Comparison of ENCODE assay signal across 24 cellular contexts in the genomic region with DNA sequence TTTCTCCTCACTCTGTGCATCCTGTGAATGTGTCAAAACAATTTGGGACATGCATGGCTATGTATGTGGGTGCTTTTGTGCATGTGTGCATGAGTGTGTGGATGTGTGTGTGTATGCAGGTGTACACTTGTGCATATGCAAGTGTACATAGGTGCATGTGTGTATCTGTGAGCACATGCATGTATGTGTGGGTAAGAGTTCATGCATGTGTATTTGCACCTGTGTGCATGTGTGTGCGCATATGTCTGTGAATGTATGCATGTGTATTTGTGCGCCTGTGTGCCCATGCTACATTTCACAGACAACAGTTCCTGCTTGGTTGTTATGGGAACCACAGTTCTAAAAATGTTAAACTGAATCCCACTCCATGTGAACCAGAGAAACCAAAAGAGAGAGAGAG. TPM values are rescaled to one million over a fixed set of nuclear protein-coding genes. Genes with fewer than 3 reads are reported as not detected.
DNase-seq lines count a peak whose midpoint lies in the region; ATAC-seq, FAIRE-seq and TF ChIP-seq lines count a peak whose summit lies in the region.
"Had no signal": no experiment of that assay in that cellular context is flagged by ENCODE, and none has a peak within 500 bp of the region (broad histone marks: within the 10 kb centered on the region; RNA-seq: fewer than 3 reads in every experiment).

No MANE protein-coding gene starts in this region.

- H3K27me3 Mint-ChIP-seq in activated naive CD4-positive, alpha-beta T cell treated with anti-CD3 and anti-CD28 coated beads, Interleukin-2, amount 50 U/mL, for 24 hours = peaks cover 9% of the 10 kb centered on the region
- peaks cover 23% of the 10 kb centered on the region for H3K27me3 Mint-ChIP-seq in activated naive CD4-positive, alpha-beta T cell treated with anti-CD3 and anti-CD28 coated beads for 36 hours (ENCODE audit: low read depth)
- peaks cover 16 to 25% of the 10 kb centered on the region in 2 donors for H3K27me3 Mint-ChIP-seq in T-cell

- intact Hi-C loops in activated naive CD4-positive, alpha-beta T cell treated with anti-CD3 and anti-CD28 coated beads for 36 hours (cut with micrococcal nuclease) = loop anchor here (10.0 kb wide), 1 partner anchor 1549 kb away; the partner anchor contains the start of gene HK2

- CTCF ChIA-PET in activated naive CD4-positive, alpha-beta T cell treated with anti-CD3 and anti-CD28 coated beads for 36 hours (lab: Charles Lee) = interaction anchor here (1.1 kb wide), 1 partner anchor 18 kb away, joined by 3 read pairs; no protein-coding TSS in a partner anchor
- CTCF ChIA-PET in T-cell (lab: Charles Lee) = no interaction called here

- H3K4me1 Mint-ChIP-seq in activated naive CD4-positive, alpha-beta T cell treated with anti-CD3 and anti-CD28 coated beads, Interleukin-2, amount 50 U/mL, for 24 hours = peaks cover 27% of the 10 kb centered on the region
- H3K4me1 Mint-ChIP-seq in activated naive CD4-positive, alpha-beta T cell treated with anti-CD3 and anti-CD28 coated beads for 36 hours (ENCODE audit: low read depth) = peaks cover 12% of the 10 kb centered on the region
- peaks cover 15 to 31% (median 26%) of the 10 kb centered on the region in 3 donors for H3K4me1 Mint-ChIP-seq in T-cell

- no peaks in the 10 kb centered on the region for H3K36me3 Mint-ChIP-seq in activated naive CD4-positive, alpha-beta T cell treated with anti-CD3 and anti-CD28 coated beads, Interleukin-2, amount 50 U/mL, for 24 hours
- H3K36me3 Mint-ChIP-seq in activated naive CD4-positive, alpha-beta T cell treated with anti-CD3 and anti-CD28 coated beads for 36 hours (ENCODE audit: low read depth) = no peaks in the 10 kb centered on the region
- no peaks in the 10 kb centered on the region for H3K36me3 Mint-ChIP-seq in T-cell
- H3K36me3 Mint-ChIP-seq: mesothelial cell of epicardium had no signal

- ATAC-seq in T-cell (replicated peaks in 1 of 4) (no peak), HG02571 (IDR thresholded peaks at IDR 0.05; ENCODE audit: unreplicated experiment) (no peak)

- peak overlapping the region; percentile 79 for H3K4me3 Mint-ChIP-seq in activated naive CD4-positive, alpha-beta T cell treated with anti-CD3 and anti-CD28 coated beads, Interleukin-2, amount 50 U/mL, for 24 hours
- no peak overlapping the region for H3K4me3 Mint-ChIP-seq in activated naive CD4-positive, alpha-beta T cell treated with anti-CD3 and anti-CD28 coated beads for 36 hours
- peak overlapping the region in 2 of 3 donors; percentile 66 to 76 for H3K4me3 Mint-ChIP-seq in T-cell
- H3K4me3 Mint-ChIP-seq: activated CD4-positive, alpha-beta memory T cell treated with anti-CD3 and anti-CD28 coated beads, Interleukin-2, amount 10 ng/mL, durations not matched to agents 7 days and 5 days had no signal

- no peak overlapping the region for H3K27ac Mint-ChIP-seq in activated naive CD4-positive, alpha-beta T cell treated with anti-CD3 and anti-CD28 coated beads, Interleukin-2, amount 50 U/mL, for 24 hours
- no peak overlapping the region for H3K27ac Mint-ChIP-seq in activated naive CD4-positive, alpha-beta T cell treated with anti-CD3 and anti-CD28 coated beads for 36 hours
- no peak overlapping the region for H3K27ac Mint-ChIP-seq in T-cell
- H3K27ac Mint-ChIP-seq: activated CD4-positive, alpha-beta memory T cell treated with anti-CD3 and anti-CD28 coated beads, Interleukin-2, amount 10 ng/mL, durations not matched to agents 7 days and 5 days; mesothelial cell of epicardium; T-helper 1 cell treated with Interleukin-12 subunit alpha and Interleukin-12 subunit beta and Interleukin-4 antibody, amounts not matched to agents 30 μg/mL and 1 μg/mL, for 36 hours had no signal

- no peak for TF ChIP-seq POLR2A in GM12892 (IDR thresholded peaks at IDR 0.05; ENCODE audit: low read depth, low read length)

- no peak for FAIRE-seq in GM12892 (lab: Jason Lieb, UNC)
- FAIRE-seq: urothelium cell line had no signal

- no peak for DNase-seq in activated naive CD4-positive, alpha-beta T cell treated with anti-CD3 and anti-CD28 coated beads for 36 hours
- no peak for DNase-seq in T-cell
- DNase-seq in islet precursor cell = peak; percentile 23
- no peak for DNase-seq in AG08396 (ENCODE audit: low spot score)
- DNase-seq in GM12892 (ENCODE audit: insufficient read length) = no peak
- no peak for DNase-seq in mucosa of gallbladder (ENCODE audit: low spot score)
- DNase-seq: activated CD4-positive, alpha-beta memory T cell treated with anti-CD3 and anti-CD28 coated beads, Interleukin-2, amount 10 ng/mL, durations not matched to agents 7 days and 5 days; activated T-cell treated with anti-CD3 and anti-CD28 coated beads, Interleukin-2, amount 50 U/mL, for 1 hour; adrenal gland; DMS79 treated with DMSO at 0.1 percent for 48 hours; GOT3; KBM-7; NCI-H1930; NCI-H345; stimulated activated CD8-positive, alpha-beta memory T cell treated with anti-CD3 and anti-CD28 coated beads, Interleukin-4, amount 100 ng/mL, for 48 hours; WERI-Rb-1 had no signal

- POLR2A ChIA-PET in T-cell (lab: Charles Lee) = no interaction called here

- H3K9me3 Mint-ChIP-seq in activated naive CD4-positive, alpha-beta T cell treated with anti-CD3 and anti-CD28 coated beads, Interleukin-2, amount 50 U/mL, for 24 hours = no peaks in the 10 kb centered on the region
- H3K9me3 Mint-ChIP-seq in activated naive CD4-positive, alpha-beta T cell treated with anti-CD3 and anti-CD28 coated beads for 36 hours = no peaks in the 10 kb centered on the region
- no peaks in the 10 kb centered on the region for H3K9me3 Mint-ChIP-seq in T-cell
- H3K9me3 Mint-ChIP-seq: activated CD4-positive, alpha-beta memory T cell treated with anti-CD3 and anti-CD28 coated beads, Interleukin-2, amount 10 ng/mL, durations not matched to agents 7 days and 5 days; mesothelial cell of epicardium; T-helper 1 cell treated with Interleukin-12 subunit alpha and Interleukin-12 subunit beta and Interleukin-4 antibody, amounts not matched to agents 30 μg/mL and 1 μg/mL, for 36 hours had no signal

RNA-seq across cellular contexts. Expression of gene FBXO41, which starts 1.9 kb away (rescaled TPM):
- 10 to 100 TPM; 11.0 to 11.8 TPM for total RNA-seq in activated naive CD4-positive, alpha-beta T cell treated with anti-CD3 and anti-CD28 coated beads for 36 hours
- 10 to 100 TPM; 17.6 to 23.7 (median 19.6) TPM for total RNA-seq in T-cell
- polyA plus RNA-seq in GM12892 (2012; ENCODE audit: missing spikeins) = 17.7 TPM
- 8.5 TPM for total RNA-seq in mucosa of gallbladder

RNA-seq across cellular contexts. Expression of gene EGR4, which starts 7.2 kb away (rescaled TPM):
- under 1 TPM; 0.07 to 0.12 TPM for total RNA-seq in activated naive CD4-positive, alpha-beta T cell treated with anti-CD3 and anti-CD28 coated beads for 36 hours
- total RNA-seq in T-cell (under 1 TPM in 4 of 5 donors, not detected in 1; 0.09 to 0.35 (median 0.19) TPM), mucosa of gallbladder (not detected)
- polyA plus RNA-seq in GM12892 (2012; ENCODE audit: missing spikeins) = not detected
- total RNA-seq: activated CD4-positive, alpha-beta memory T cell treated with anti-CD3 and anti-CD28 coated beads, Interleukin-2, amount 10 ng/mL, durations not matched to agents 7 days and 5 days; breast epithelium; renal cortical epithelial cell; subcutaneous adipose tissue had no signal

RNA-seq across cellular contexts. Expression of gene CCT7, which starts 52.0 kb away (rescaled TPM):
- total RNA-seq in activated naive CD4-positive, alpha-beta T cell treated with anti-CD3 and anti-CD28 coated beads for 36 hours = 100 to 1,000 TPM; 654 to 705 TPM
- total RNA-seq in T-cell = 100 to 1,000 TPM; 120 to 210 (median 193) TPM
- polyA plus RNA-seq in GM12892 (2012; ENCODE audit: missing spikeins) = 400 TPM
- 205 TPM for total RNA-seq in mucosa of gallbladder

RNA-seq across cellular contexts. Expression of gene PRADC1, which starts 53.1 kb away (rescaled TPM):
- 10 to 100 TPM; 10.1 to 10.2 TPM for total RNA-seq in activated naive CD4-positive, alpha-beta T cell treated with anti-CD3 and anti-CD28 coated beads for 36 hours
- 1 to 10 TPM; 6.1 to 9.9 (median 6.4) TPM for total RNA-seq in T-cell
- 9.5 TPM for polyA plus RNA-seq in GM12892 (2012; ENCODE audit: missing spikeins)
- total RNA-seq in mucosa of gallbladder = 20.8 TPM
